ENCODE assay signal across 8 cellular contexts in the genomic region with DNA sequence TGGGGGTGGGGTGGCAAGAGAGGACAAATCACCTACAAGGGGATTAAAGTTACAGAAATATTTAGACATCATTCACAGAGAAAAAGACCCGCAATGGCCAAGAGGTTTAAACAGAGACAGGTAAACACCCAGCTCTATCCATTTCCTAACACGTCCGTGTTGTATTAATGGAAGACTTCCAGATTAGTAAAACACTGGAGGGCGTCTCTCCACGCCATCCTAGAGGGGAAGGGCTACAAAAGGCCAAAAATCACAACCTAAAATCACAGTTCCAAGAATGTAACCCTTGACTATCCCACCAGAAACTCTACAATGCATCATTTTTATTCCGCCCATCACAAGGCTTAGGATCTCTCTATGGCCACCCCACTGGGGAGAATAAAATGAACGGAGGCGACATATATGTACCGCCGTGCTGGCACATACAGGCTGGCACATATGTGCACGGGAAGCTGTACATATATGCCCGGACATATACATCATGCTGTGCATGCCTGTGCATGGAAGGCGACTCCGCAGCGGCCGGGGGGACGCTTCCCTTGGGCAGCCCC. TPM values are rescaled to one million over a fixed set of nuclear protein-coding genes. Genes with fewer than 3 reads are reported as not detected.
DNase-seq lines count a peak whose midpoint lies in the region; ATAC-seq, FAIRE-seq and TF ChIP-seq lines count a peak whose summit lies in the region.

No MANE protein-coding gene starts in this region.

- H2AFZ ChIP-seq in GM12878 (ENCODE audit: control insufficient read depth, low read depth, low read length) = no peak overlapping the region; the same call in 1 of the 2 replicates

- peak overlapping the region; percentile 69 for H3K4me2 ChIP-seq in GM12878 (ENCODE audit: control insufficient read depth, insufficient read depth)

- in situ Hi-C loops in GM12878 (cut with MboI) = no loop called here

- WGBS in GM12878 (ENCODE audit: insufficient coverage, insufficient replicate concordance, low lambda C conversion rate, missing lambda C conversion rate) = 30% methylated on average over 17 of the region's 17 CpGs

- POLR2A ChIA-PET in GM12878 (lab: Charles Lee) = no interaction called here

- BruUV-seq in GM12878 (replicated peaks; lab: Mats Ljungman, UMichigan) = no TSS peak

- no peak for TF ChIP-seq EP300 in GM12878 (IDR thresholded peaks at IDR 0.05; ENCODE audit: borderline replicate concordance in 1 of 2, control insufficient read depth in 1 of 2, low read depth in 2 of 2, low read length in 2 of 2)

- RAD21 ChIA-PET in GM12878 (lab: Charles Lee; ENCODE audit: unreplicated experiment) = no interaction called here

- H3K79me2 ChIP-seq in GM12878 (ENCODE audit: control insufficient read depth, insufficient read depth, low read length) = no peaks in the 10 kb centered on the region

- H3K4me1 ChIP-seq in GM12878 (ENCODE audit: control insufficient read depth, insufficient read depth, low read length) (no peaks in the 10 kb centered on the region), lower lobe of right lung (peaks cover 5% of the 10 kb centered on the region)

- H3K9me3 ChIP-seq in GM12878 (replicated peaks; ENCODE audit: control insufficient read depth, insufficient read depth, low read length) = no peaks in the 10 kb centered on the region
- no peaks in the 10 kb centered on the region for H3K9me3 ChIP-seq in lower lobe of right lung

- H4K20me1 ChIP-seq in GM12878 (ENCODE audit: control insufficient read depth, insufficient read depth) = no peaks in the 10 kb centered on the region

- H3K36me3 ChIP-seq in GM06990 (ENCODE audit: control insufficient read depth, insufficient read depth, low read length) = no peaks in the 10 kb centered on the region
- no peaks in the 10 kb centered on the region for H3K36me3 ChIP-seq in GM12878 (ENCODE audit: control insufficient read depth in 2 of 2, insufficient read depth in 2 of 2, low read length in 1 of 2)
- H3K36me3 ChIP-seq in lower lobe of right lung = no peaks in the 10 kb centered on the region

- TF ChIP-seq RAD21 in GM12878 (IDR thresholded peaks at IDR 0.05; ENCODE audit: insufficient read depth, low read depth, low read length) = no peak

- TF ChIP-seq POLR2A in GM12878 (IDR thresholded peaks at IDR 0.05; ENCODE audit: low read depth, low read length) = no peak

- CTCF ChIA-PET in GM12878 (lab: Yijun Ruan, JAX) = interaction anchor here (1.0 kb wide), 1 partner anchor 9 kb away, joined by 4 read pairs; no protein-coding TSS in a partner anchor

- ATAC-seq in GM12878 (peak; percentile 41), lower lobe of right lung (peak in 1 of 2 donors; percentile 37), GM21737 (IDR thresholded peaks at IDR 0.05; ENCODE audit: unreplicated experiment) (no peak), HG03196 (IDR thresholded peaks at IDR 0.05; ENCODE audit: unreplicated experiment) (no peak), GM21515 (IDR thresholded peaks at IDR 0.05; ENCODE audit: unreplicated experiment) (no peak)

- SMC1A ChIA-PET in GM12878 (lab: Charles Lee; ENCODE audit: uncharacterized antibody, unreplicated experiment) = no interaction called here

- H3K27ac ChIP-seq in GM12878 (ENCODE audit: control insufficient read depth, insufficient read depth) = no peak overlapping the region
- peak overlapping the region; percentile 62 for H3K27ac ChIP-seq in lower lobe of right lung

- DNase-seq in GM06990 (ENCODE audit: extremely low read depth, insufficient read length) (no peak), HT1080 (ENCODE audit: low read depth) (peak; percentile 6), GM12878 (ENCODE audit: low read depth, low spot score) (no peak), lower lobe of right lung (no peak), CD1c-positive myeloid dendritic cell (ENCODE audit: extremely low spot score) (no peak)

- H3K27me3 ChIP-seq in GM06990 (replicated peaks; ENCODE audit: control insufficient read depth, insufficient read depth, low read length) (no peaks in the 10 kb centered on the region), GM12878 (replicated peaks in 1 of 2; ENCODE audit: control insufficient read depth in 2 of 2, insufficient read depth in 2 of 2, low read length in 1 of 2) (peaks cover 0 to 7% of the 10 kb centered on the region in 2 experiments; a peak in 3 of 4 replicates), lower lobe of right lung (ENCODE audit: low read depth) (peaks cover 6% of the 10 kb centered on the region)

- TF ChIP-seq CTCF in GM06990 (IDR thresholded peaks at IDR 0.05; ENCODE audit: insufficient read depth, low read length, poor library complexity, severe bottlenecking) = no peak
- TF ChIP-seq CTCF in GM12878 (IDR thresholded peaks at IDR 0.05 in 2 of 3, conservative IDR thresholded peaks at IDR 0.05 in 1 of 3; ENCODE audit: control insufficient read depth in 2 of 3, extremely low read depth in 1 of 3, insufficient read depth in 1 of 3, low read depth in 3 of 3, low read length in 3 of 3) = no peak
- TF ChIP-seq CTCF in lower lobe of right lung (IDR thresholded peaks at IDR 0.05) = no peak

- no peak overlapping the region for H3K9ac ChIP-seq in GM12878 (ENCODE audit: control insufficient read depth, insufficient read depth, low read length)

- H3K4me3 ChIP-seq in GM06990 (replicated peaks; ENCODE audit: low read depth, low read length) = peak overlapping the region; percentile 42; the same call in 1 of the 2 replicates
- no peak overlapping the region for H3K4me3 ChIP-seq in GM12878
- H3K4me3 ChIP-seq in lower lobe of right lung = peak overlapping the region; percentile 60

- intact Hi-C loops in GM12878 (cut with micrococcal nuclease; ENCODE audit: unreplicated experiment) = no loop called here
- intact Hi-C loops in lower lobe of right lung (cut with DNase I) = no loop called here

- no peak for FAIRE-seq in GM12878 (lab: Jason Lieb, UNC)

TF ChIP-seq in GM12878, 131 proteins besides CTCF, POLR2A, EP300 and RAD21 (continues in another document):
- no peak for TF ChIP-seq IRF4 (IDR thresholded peaks at IDR 0.05; ENCODE audit: low read depth, low read length)
- TF ChIP-seq, protein P1, sequence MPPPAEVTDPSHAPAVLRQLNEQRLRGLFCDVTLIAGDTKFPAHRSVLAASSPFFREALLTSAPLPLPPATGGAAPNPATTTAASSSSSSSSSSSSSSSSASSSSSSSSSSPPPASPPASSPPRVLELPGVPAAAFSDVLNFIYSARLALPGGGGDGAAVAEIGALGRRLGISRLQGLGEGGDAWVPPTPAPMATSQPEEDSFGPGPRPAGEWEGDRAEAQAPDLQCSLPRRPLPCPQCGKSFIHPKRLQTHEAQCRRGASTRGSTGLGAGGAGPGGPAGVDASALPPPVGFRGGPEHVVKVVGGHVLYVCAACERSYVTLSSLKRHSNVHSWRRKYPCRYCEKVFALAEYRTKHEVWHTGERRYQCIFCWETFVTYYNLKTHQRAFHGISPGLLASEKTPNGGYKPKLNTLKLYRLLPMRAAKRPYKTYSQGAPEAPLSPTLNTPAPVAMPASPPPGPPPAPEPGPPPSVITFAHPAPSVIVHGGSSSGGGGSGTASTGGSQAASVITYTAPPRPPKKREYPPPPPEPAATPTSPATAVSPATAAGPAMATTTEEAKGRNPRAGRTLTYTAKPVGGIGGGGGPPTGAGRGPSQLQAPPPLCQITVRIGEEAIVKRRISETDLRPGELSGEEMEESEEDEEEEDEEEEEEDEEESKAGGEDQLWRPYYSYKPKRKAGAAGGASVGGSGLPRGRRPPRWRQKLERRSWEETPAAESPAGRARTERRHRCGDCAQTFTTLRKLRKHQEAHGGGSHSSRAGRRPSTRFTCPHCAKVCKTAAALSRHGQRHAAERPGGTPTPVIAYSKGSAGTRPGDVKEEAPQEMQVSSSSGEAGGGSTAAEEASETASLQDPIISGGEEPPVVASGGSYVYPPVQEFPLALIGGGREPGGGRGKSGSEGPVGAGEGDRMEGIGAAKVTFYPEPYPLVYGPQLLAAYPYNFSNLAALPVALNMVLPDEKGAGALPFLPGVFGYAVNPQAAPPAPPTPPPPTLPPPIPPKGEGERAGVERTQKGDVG (CRISPR knock-in tag; IDR thresholded peaks at IDR 0.05) = no peak
- TF ChIP-seq SIN3A (IDR thresholded peaks at IDR 0.05; ENCODE audit: low read depth, low read length) = no peak
- TF ChIP-seq POU2F2 (IDR thresholded peaks at IDR 0.05; ENCODE audit: borderline replicate concordance, low read depth, low read length) = no peak
- no peak for TF ChIP-seq CBX3 (IDR thresholded peaks at IDR 0.05; ENCODE audit: borderline replicate concordance, low read depth)
- TF ChIP-seq RBBP5 (conservative IDR thresholded peaks at IDR 0.05) = no peak
- TF ChIP-seq ZNF217 (IDR thresholded peaks at IDR 0.05) = no peak
- TF ChIP-seq ZZZ3 (IDR thresholded peaks at IDR 0.05; ENCODE audit: control insufficient read depth, insufficient read length, low read depth) = no peak
- no peak for TF ChIP-seq HCFC1 (IDR thresholded peaks at IDR 0.05; ENCODE audit: low read length)

RNA-seq across cellular contexts. Expression of gene PCLO, which starts 0.8 kb away (rescaled TPM):
- total RNA-seq in HT1080 (2014; rRNA removed; shearing (Covaris generic)) = 1.4 and 2.2 TPM in 2 replicates
- polyA plus RNA-seq in HT1080 (2015; cell fraction: cytosol; rRNA removed) = 0.81 and 3.1 TPM in 2 replicates
- 2.4 and 3.0 TPM in 2 replicates for polyA plus RNA-seq in HT1080 (2015; cell fraction: nucleus; rRNA removed)
- not detected in 2 replicates for total RNA-seq in GM12878 (2013; cell fraction: nucleolus; rRNA removed)
- total RNA-seq in GM12878 (2014; rRNA removed) = under 0.01 TPM in 1 of 2 replicates, not detected in the other
- total RNA-seq in GM12878 (2014; rRNA removed; fragmentation: Illumina TruSeq; extraction: Trizol) = not detected in 2 replicates
- total RNA-seq in GM12878 (2021) = 0.03 TPM in 1 of 2 replicates, not detected in the other
- 0.01 TPM for polyA plus RNA-seq in GM12878 (2011; ENCODE audit: low read depth)
- polyA plus RNA-seq in GM12878 (2011; rRNA removed) = under 0.01 and 0.08 TPM in 2 replicates
- polyA plus RNA-seq in GM12878 (2011; cell fraction: cytosol; rRNA removed) = under 0.01 TPM in 1 of 2 replicates, not detected in the other
- polyA plus RNA-seq in GM12878 (2011; cell fraction: nucleus; rRNA removed) = 0.01 and 0.07 TPM in 2 replicates
- polyA plus RNA-seq in GM12878 (2012) = 0.01 TPM in 1 of 2 replicates, not detected in the other
- polyA plus RNA-seq in GM12878 (2014; fragmentation: Illumina TruSeq; extraction: Trizol) = 0.01 TPM in 1 of 2 replicates, not detected in the other
- not detected for polyA plus RNA-seq in GM12878 (2014; fragmentation: Nextera tagmentation; extraction: Ambion mirVana)
- polyA plus RNA-seq in GM12878 (2014; rRNA removed) = 0.03 TPM in 1 of 2 replicates, not detected in the other
- polyA plus RNA-seq in GM12878 (2016; fragmentation: Nextera tagmentation; extraction: Ambion mirVana) = under 1 TPM in 1 of 2 experiments, not detected in 1; 0.03 TPM
- under 0.01 and 0.05 TPM in 2 replicates for polyA minus RNA-seq in GM12878 (2011; rRNA and poly(A)+ RNA removed)
- polyA minus RNA-seq in GM12878 (2011; cell fraction: cytosol; rRNA and poly(A)+ RNA removed) = not detected in 2 replicates
- not detected in 2 replicates for polyA minus RNA-seq in GM12878 (2011; cell fraction: nucleus; rRNA and poly(A)+ RNA removed)
- total RNA-seq in lower lobe of right lung = 2.9 TPM
